8 cellular contexts compared by ENCODE assay signal in genomic region chr17:2399572-2400473, GRCh38. TPM values are rescaled to one million over a fixed set of nuclear protein-coding genes. Genes with fewer than 3 reads are reported as not detected.
DNase-seq lines count a peak whose midpoint lies in the region; ATAC-seq and TF ChIP-seq lines count a peak whose summit lies in the region.

No MANE protein-coding gene starts in this region.

- in situ Hi-C loops in T47D (cut with HindIII; ENCODE audit: low pct_unique_long_range_greater_than_20kb, low sequenced_read_pairs): no loop called here

- H3K9me3 ChIP-seq in iPS-20b (ENCODE audit: insufficient read depth, low read depth, low read length): no peaks in the 10 kb centered on the region
- H3K9me3 ChIP-seq in skeletal muscle tissue (ENCODE audit: control insufficient read depth in 3 of 3, low read length in 3 of 3): no peaks in the 10 kb centered on the region

- H3K36me3 ChIP-seq in iPS-20b (ENCODE audit: insufficient read depth, low read depth, low read length) (no peaks in the 10 kb centered on the region), skeletal muscle tissue (ENCODE audit: control insufficient read depth in 3 of 3, insufficient read depth in 3 of 3, low read length in 3 of 3) (peaks cover 0 to 2% (median 0%) of the 10 kb centered on the region in 3 donors)

- H3K27ac ChIP-seq in VCaP (peak overlapping the region; percentile 95), iPS-20b (ENCODE audit: low read length) (peak overlapping the region; percentile 94), skeletal muscle tissue (ENCODE audit: low read depth, low read length) (peak overlapping the region; percentile 100)

- H3K4me3 ChIP-seq in iPS-20b (ENCODE audit: low read length): peak overlapping the region; percentile 88
- peak overlapping the region; percentile 89 to 99 (median 98) for H3K4me3 ChIP-seq in skeletal muscle tissue (ENCODE audit: low read length in 3 of 3)

- DNase-seq in SIG-M5 treated with dmso at 0.1 percent for 504 hours (lab: John Stamatoyannopoulos, UW; ENCODE audit: unreplicated experiment) (peak; percentile 92), SIG-M5 (lab: John Stamatoyannopoulos, UW) (no peak), NCI-H2107 treated with DMSO at 0.1 percent for 48 hours (lab: John Stamatoyannopoulos, UW; ENCODE audit: unreplicated experiment) (peak; percentile 58), T47D (ENCODE audit: low read depth in 1 of 2, low spot score in 1 of 2) (peak; percentile 86 to 96)

- no peak for TF ChIP-seq CTCF in VCaP (conservative IDR thresholded peaks at IDR 0.05)

- H3K4me1 ChIP-seq in iPS-20b (ENCODE audit: insufficient read depth, low read length): peaks cover 27% of the 10 kb centered on the region
- H3K4me1 ChIP-seq in skeletal muscle tissue (ENCODE audit: control insufficient read depth in 3 of 3, insufficient read depth in 3 of 3, low read length in 3 of 3): peaks cover 64 to 67% (median 66%) of the 10 kb centered on the region in 3 donors

- peak; percentile 38 for ATAC-seq in HG02973 (IDR thresholded peaks at IDR 0.05; ENCODE audit: unreplicated experiment)

- H3K27me3 ChIP-seq in iPS-20b (ENCODE audit: insufficient read depth, low read length) (peaks cover 8% of the 10 kb centered on the region; the same call in 1 of the 2 replicates), skeletal muscle tissue (ENCODE audit: control insufficient read depth in 3 of 3, insufficient read depth in 3 of 3, low read length in 3 of 3) (no peaks in the 10 kb centered on the region)

- H3K9ac ChIP-seq in iPS-20b (ENCODE audit: low read depth, low read length): peak overlapping the region; percentile 96
- peak overlapping the region; percentile 98 to 99 (median 99) for H3K9ac ChIP-seq in skeletal muscle tissue (ENCODE audit: low read depth in 1 of 3, low read length in 3 of 3)

RNA-seq across cellular contexts. Expression of gene MNT, which starts 1.0 kb away (rescaled TPM):
- total RNA-seq in skeletal muscle tissue: 5.2 TPM
